In the genomic region with DNA sequence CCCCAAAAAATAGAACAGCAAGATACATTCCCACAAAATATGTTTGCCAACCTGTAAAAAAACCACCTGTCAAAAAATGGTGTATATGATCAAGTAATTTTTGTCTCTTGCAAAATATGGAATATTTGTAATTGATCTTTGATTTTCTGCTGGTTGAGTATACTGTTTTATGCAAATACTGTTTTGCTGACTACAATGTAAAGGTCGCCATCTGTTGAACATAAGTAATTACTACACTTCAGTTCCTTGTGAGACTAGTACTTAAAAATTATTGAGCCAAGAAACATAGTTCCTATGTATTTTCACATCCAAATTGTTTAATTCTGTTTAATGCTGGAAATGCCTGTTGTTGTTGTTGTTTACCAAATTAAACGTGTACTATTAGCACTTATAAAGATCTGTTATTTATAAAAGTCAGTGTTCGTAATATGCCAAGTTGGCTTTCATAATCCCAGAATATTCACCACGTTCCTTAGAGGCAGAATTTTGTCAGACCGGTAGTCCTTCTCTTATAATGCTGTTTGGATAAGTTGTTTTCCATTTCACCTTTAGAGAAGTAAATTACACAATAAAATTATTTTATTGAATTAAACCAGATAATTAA, we compare ENCODE assay signal across 8 cellular contexts.
DNase-seq lines count a peak whose midpoint lies in the region; ATAC-seq and TF ChIP-seq lines count a peak whose summit lies in the region.

No MANE protein-coding gene starts in this region.

- no peaks in the 10 kb centered on the region for H3F3A ChIP-seq in PC-9 (ENCODE audit: insufficient read depth, low read depth)

- H3K4me1 Mint-ChIP-seq in osteocyte (ENCODE audit: unreplicated experiment), result peaks cover 21% of the 10 kb centered on the region
- no peaks in the 10 kb centered on the region for H3K4me1 Mint-ChIP-seq in stimulated activated memory B cell treated with anti-CD40 and anti-IgM and Interleukin-4, amounts not matched to agents 10 μg/mL and 1 μg/mL and 100 μg/mL, for 72 hours

- no peaks in the 10 kb centered on the region for H4K20me1 ChIP-seq in PC-9 (ENCODE audit: insufficient read depth)

- no peak overlapping the region for H3K4me2 ChIP-seq in PC-9

- POLR2A ChIA-PET in PC-9 (lab: Charles Lee; ENCODE audit: unreplicated experiment), result interaction anchor here (0.5 to 0.7 kb wide), 2 partner anchors 47 to 135 kb away, joined by 4 to 8 read pairs; no protein-coding TSS in a partner anchor

- peaks cover 21% of the 10 kb centered on the region for H3K36me3 Mint-ChIP-seq in osteocyte (ENCODE audit: unreplicated experiment)
- peaks cover 13% of the 10 kb centered on the region for H3K36me3 Mint-ChIP-seq in stimulated activated memory B cell treated with anti-CD40 and anti-IgM and Interleukin-4, amounts not matched to agents 10 μg/mL and 1 μg/mL and 100 μg/mL, for 72 hours

- H3K4me3 ChIP-seq in PC-9, result no peak overlapping the region
- no peak overlapping the region for H3K4me3 ChIP-seq in epithelial cell of esophagus (ENCODE audit: low read length)
- no peak overlapping the region for H3K4me3 ChIP-seq in MG63

- no peaks in the 10 kb centered on the region for H3K9me2 ChIP-seq in PC-9 (ENCODE audit: insufficient read depth)

- intact Hi-C loops in PC-9 (cut with micrococcal nuclease; ENCODE audit: unreplicated experiment), result loop anchor here (1.0 to 5.0 kb wide), 4 partner anchors 48 to 294 kb away; partner anchors contain the start of gene PDLIM5

- no peaks in the 10 kb centered on the region for H3K27me3 Mint-ChIP-seq in osteocyte (ENCODE audit: unreplicated experiment)
- H3K27me3 Mint-ChIP-seq in stimulated activated memory B cell treated with anti-CD40 and anti-IgM and Interleukin-4, amounts not matched to agents 10 μg/mL and 1 μg/mL and 100 μg/mL, for 72 hours, result no peaks in the 10 kb centered on the region

- no TSS peak for BruUV-seq in PC-9 (replicated peaks; lab: Mats Ljungman, UMichigan)

- H3K27ac ChIP-seq in PC-9, result no peak overlapping the region

- H3K4me1 ChIP-seq in PC-9 (replicated peaks; ENCODE audit: insufficient read depth), result no peaks in the 10 kb centered on the region; the same call in 1 of the 2 replicates

- no peaks in the 10 kb centered on the region for H3K9me3 Mint-ChIP-seq in osteocyte (ENCODE audit: unreplicated experiment)
- H3K9me3 Mint-ChIP-seq in stimulated activated memory B cell treated with anti-CD40 and anti-IgM and Interleukin-4, amounts not matched to agents 10 μg/mL and 1 μg/mL and 100 μg/mL, for 72 hours, result no peaks in the 10 kb centered on the region

- no peak overlapping the region for H3K4me3 Mint-ChIP-seq in osteocyte (ENCODE audit: unreplicated experiment)
- no peak overlapping the region for H3K4me3 Mint-ChIP-seq in stimulated activated memory B cell treated with anti-CD40 and anti-IgM and Interleukin-4, amounts not matched to agents 10 μg/mL and 1 μg/mL and 100 μg/mL, for 72 hours

- DNase-seq in DMS79 (lab: John Stamatoyannopoulos, UW) (peak; percentile 0), PC-9 (peak in 1 of 2 experiments; percentile 53), epithelial cell of esophagus (ENCODE audit: low read depth) (peak; percentile 56), osteocyte (ENCODE audit: extremely low spot score, unreplicated experiment) (no peak), MG63 (no peak)

- TF ChIP-seq CTCF in PC-9 (conservative IDR thresholded peaks at IDR 0.05), result peak; percentile 77
- TF ChIP-seq CTCF in epithelial cell of esophagus (IDR thresholded peaks at IDR 0.05; ENCODE audit: insufficient read depth, low read depth, low read length, missing control alignments), result peak; percentile 47
- peak; percentile 75 for TF ChIP-seq CTCF in osteocyte (IDR thresholded peaks at IDR 0.05)

- peak overlapping the region; percentile 4 for H3K27ac Mint-ChIP-seq in osteocyte (ENCODE audit: unreplicated experiment)
- no peak overlapping the region for H3K27ac Mint-ChIP-seq in stimulated activated memory B cell treated with anti-CD40 and anti-IgM and Interleukin-4, amounts not matched to agents 10 μg/mL and 1 μg/mL and 100 μg/mL, for 72 hours

- ATAC-seq in GM19372 (IDR thresholded peaks at IDR 0.05; ENCODE audit: low read depth, unreplicated experiment), result peak; percentile 63
- peak; percentile 74 for ATAC-seq in HG03521 (IDR thresholded peaks at IDR 0.05; ENCODE audit: unreplicated experiment)
- ATAC-seq in stimulated activated memory B cell treated with anti-CD40 and anti-IgM and Interleukin-4, amounts not matched to agents 10 μg/mL and 1 μg/mL and 100 μg/mL, for 72 hours, result no peak

- H3K9me3 ChIP-seq in PC-9 (ENCODE audit: insufficient read depth, low read depth) (no peaks in the 10 kb centered on the region), MG63 (no peaks in the 10 kb centered on the region)

- H3K27me3 ChIP-seq in PC-9 (ENCODE audit: insufficient read depth, low read depth), result no peaks in the 10 kb centered on the region
- no peaks in the 10 kb centered on the region for H3K27me3 ChIP-seq in MG63

- CTCF ChIA-PET in PC-9 (lab: Charles Lee), result no interaction called here

- no peak overlapping the region for H2AFZ ChIP-seq in PC-9

- H3K36me3 ChIP-seq in PC-9 (ENCODE audit: low read depth), result 0 out of 2 replicates have a peak, but pooled peaks cover 4% of the 10 kb centered on the region
- peaks cover 7% of the 10 kb centered on the region; the same call in 1 of the 2 replicates for H3K36me3 ChIP-seq in MG63

- no peaks in the 10 kb centered on the region for H3K79me2 ChIP-seq in PC-9 (ENCODE audit: low read depth)

Comparison
In these comparisons a context has a peak if more than half of its experiments do, and no peak if none do; other contexts are left out.
1. DNase-seq: peak in DMS79 (single experiment) and epithelial cell of esophagus (single experiment); none in osteocyte (single experiment) and MG63 (single experiment).
2. Peak in every context shown above with its lines, with median percentiles within 50 percentile points of each other: CTCF ChIP-seq.